23 cellular contexts compared by ENCODE assay signal in genomic region chr2:47636176-47636575, GRCh38.
"Had no signal": no experiment of that assay in that cellular context is flagged by ENCODE, and none has a peak within 500 bp of the region (broad histone marks: within the 10 kb centered on the region; RNA-seq: fewer than 3 reads in every experiment).

No MANE protein-coding gene starts in this region.

- H3K4me1 Mint-ChIP-seq: activated CD4-positive, alpha-beta T cell treated with anti-CD3 and anti-CD28 coated beads, Interleukin-2, amount 10 ng/mL, durations not matched to agents 7 days and 5 days; activated T-helper 17 cell treated with anti-CD3 and anti-CD28 coated beads, Interleukin-2, amount 50 U/mL, for 72 hours; T-helper 17 cell had no signal

- H3K27me3 Mint-ChIP-seq: activated CD4-positive, alpha-beta memory T cell treated with anti-CD3 and anti-CD28 coated beads for 36 hours had no signal

- H3K27me3 ChIP-seq: brain microvascular endothelial cell, cardiac muscle cell had no signal

- H3K27ac Mint-ChIP-seq: activated CD4-positive, alpha-beta memory T cell treated with anti-CD3 and anti-CD28 coated beads for 36 hours; activated CD4-positive, alpha-beta T cell treated with anti-CD3 and anti-CD28 coated beads, Interleukin-2, amount 10 ng/mL, durations not matched to agents 7 days and 5 days; activated naive CD4-positive, alpha-beta T cell treated with anti-CD3 and anti-CD28 coated beads for 36 hours; activated naive CD8-positive, alpha-beta T cell; activated T-helper 17 cell treated with anti-CD3 and anti-CD28 coated beads, Interleukin-2, amount 50 U/mL, for 72 hours; T-helper 17 cell had no signal

- DNase-seq: activated CD4-positive, alpha-beta memory T cell treated with anti-CD3 and anti-CD28 coated beads for 36 hours; activated CD4-positive, alpha-beta T cell treated with anti-CD3 and anti-CD28 coated beads, Interleukin-2, amount 10 ng/mL, durations not matched to agents 7 days and 5 days; activated CD4-positive, CD25-positive, alpha-beta regulatory T cell; activated gamma-delta T cell; activated naive CD4-positive, alpha-beta T cell treated with anti-CD3 and anti-CD28 coated beads for 36 hours; activated T-cell treated with anti-CD3 and anti-CD28 coated beads for 4 hours; activated T-cell treated with anti-CD3 and anti-CD28 coated beads, Interleukin-2, amount 50 U/mL, for 48 hours; brain microvascular endothelial cell; Karpas-422; MM.1S; NCI-H1105 treated with DMSO at 0.1 percent for 48 hours; NCI-H1436 treated with DMSO at 0.1 percent for 48 hours; NCI-H187; NCI-H2081; NCI-H510A treated with DMSO at 0.1 percent for 48 hours; SHP77; T-helper 17 cell; T-helper 9 cell had no signal

- H3K36me3 Mint-ChIP-seq: activated CD4-positive, alpha-beta memory T cell treated with anti-CD3 and anti-CD28 coated beads for 36 hours had no signal

- H3K27ac ChIP-seq: brain microvascular endothelial cell, cardiac muscle cell, SJSA1 had no signal

- H3K36me3 ChIP-seq: brain microvascular endothelial cell, cardiac muscle cell, SJSA1 had no signal

- H3K4me3 ChIP-seq: cardiac muscle cell, SJSA1 had no signal

- H3K9me3 Mint-ChIP-seq: activated CD4-positive, alpha-beta memory T cell treated with anti-CD3 and anti-CD28 coated beads for 36 hours; activated CD4-positive, alpha-beta T cell treated with anti-CD3 and anti-CD28 coated beads, Interleukin-2, amount 10 ng/mL, durations not matched to agents 7 days and 5 days; activated naive CD4-positive, alpha-beta T cell treated with anti-CD3 and anti-CD28 coated beads for 36 hours; activated T-helper 17 cell treated with anti-CD3 and anti-CD28 coated beads, Interleukin-2, amount 50 U/mL, for 72 hours had no signal

- H3K9me3 ChIP-seq: SJSA1 had no signal

- ATAC-seq: activated T-helper 17 cell treated with anti-CD3 and anti-CD28 coated beads, Interleukin-2, amount 50 U/mL, for 72 hours; SK-N-SH treated with all-trans-retinoic acid at 6 μM for 48 hours; T-helper 17 cell had no signal

- H3K4me3 Mint-ChIP-seq: activated CD4-positive, alpha-beta memory T cell treated with anti-CD3 and anti-CD28 coated beads for 36 hours; activated CD4-positive, alpha-beta T cell treated with anti-CD3 and anti-CD28 coated beads, Interleukin-2, amount 10 ng/mL, durations not matched to agents 7 days and 5 days; activated naive CD4-positive, alpha-beta T cell treated with anti-CD3 and anti-CD28 coated beads for 36 hours; activated naive CD8-positive, alpha-beta T cell; activated T-helper 17 cell treated with anti-CD3 and anti-CD28 coated beads, Interleukin-2, amount 50 U/mL, for 72 hours; T-helper 17 cell had no signal
